1 cellular context compared by ENCODE assay signal in genomic region chr2:38665854-38666577, GRCh38.
TF ChIP-seq lines count a peak whose summit lies in the region.

Gene GALM, plus strand, starts transcription at chr2:38666114. Its CDS starts 48 bp downstream, at chr2:38666162.

TF ChIP-seq in K562, 482 proteins besides CTCF, POLR2A, EP300 and RAD21 (continued from another document and continues in another):
- TF ChIP-seq MGA (IDR thresholded peaks at IDR 0.05) (peak; percentile 63; the same call in 1 of the 2 replicates), ETV6 (IDR thresholded peaks at IDR 0.05; ENCODE audit: borderline replicate concordance in 1 of 2, low read depth in 2 of 2, low read length in 1 of 2) (peak in 1 of 2 experiments; percentile 23; a peak in 1 of 4 replicates), ETV6 (CRISPR knock-in tag; IDR thresholded peaks at IDR 0.05; ENCODE audit: borderline replicate concordance) (no peak), NFIX (CRISPR knock-in tag; IDR thresholded peaks at IDR 0.05; ENCODE audit: low read depth) (no peak), ZNF239 (CRISPR knock-in tag; IDR thresholded peaks at IDR 0.05) (0 out of 2 replicates have a peak, but pooled peaks have one; percentile 25), HDAC3 (IDR thresholded peaks at IDR 0.05; ENCODE audit: borderline replicate concordance, partially characterized antibody) (no peak), POLR3A (IDR thresholded peaks at IDR 0.05; ENCODE audit: borderline replicate concordance, extremely low read depth, insufficient read depth, insufficient read length) (no peak), ESRRA (IDR thresholded peaks at IDR 0.05; ENCODE audit: borderline replicate concordance, low read depth) (0 out of 2 replicates have a peak, but pooled peaks have one; percentile 12), ZNF282 (CRISPR knock-in tag; IDR thresholded peaks at IDR 0.05) (no peak), SIN3A (IDR thresholded peaks at IDR 0.05; ENCODE audit: borderline replicate concordance in 2 of 2, control insufficient read depth in 1 of 2, low read depth in 2 of 2, low read length in 2 of 2) (no peak; a peak in 1 of 4 replicates), SMAD4 (CRISPR knock-in tag; conservative IDR thresholded peaks at IDR 0.05) (peak; percentile 49; the same call in 1 of the 2 replicates), PTRF (tag; IDR thresholded peaks at IDR 0.05) (no peak), NEUROD1 (IDR thresholded peaks at IDR 0.05; ENCODE audit: borderline replicate concordance, low read depth, low read length, partially characterized antibody) (peak; percentile 31), HNRNPH1 (optimal IDR thresholded peaks at IDR 0.05; ENCODE audit: low read depth, low read length) (no peak), DNMT1 (IDR thresholded peaks at IDR 0.05) (no peak), TFAP4 (CRISPR knock-in tag; IDR thresholded peaks at IDR 0.05; ENCODE audit: borderline replicate concordance) (peak; percentile 37; the same call in 1 of the 2 replicates), NCOA2 (IDR thresholded peaks at IDR 0.05; ENCODE audit: partially characterized antibody in 2 of 2) (no peak), MTA2 (IDR thresholded peaks at IDR 0.05; ENCODE audit: low read depth) (no peak), JUN (IDR thresholded peaks at IDR 0.05; ENCODE audit: borderline replicate concordance, low read depth, low read length) (no peak), JUN (CRISPR knock-in tag; IDR thresholded peaks at IDR 0.05; ENCODE audit: borderline replicate concordance) (no peak), SP2 (IDR thresholded peaks at IDR 0.05; ENCODE audit: extremely low read depth, low read depth, low read length, poor library complexity, severe bottlenecking) (no peak), JUND (IDR thresholded peaks at IDR 0.05; ENCODE audit: borderline replicate concordance, low read depth, low read length) (peak; percentile 51; the same call in 1 of the 2 replicates), JUND (tag; IDR thresholded peaks at IDR 0.05; ENCODE audit: borderline replicate concordance, low read depth, low read length) (no peak; the same call in 2 of the 3 replicates), MAZ (CRISPR knock-in tag; conservative IDR thresholded peaks at IDR 0.05 in 1 of 2, IDR thresholded peaks at IDR 0.05 in 1 of 2) (peak; percentile 28 to 47; a peak in 2 of 4 replicates), NR2F6 (CRISPR knock-in tag; IDR thresholded peaks at IDR 0.05) (no peak), ZSCAN32 (CRISPR knock-in tag; IDR thresholded peaks at IDR 0.05) (no peak), NR1H2 (CRISPR knock-in tag; IDR thresholded peaks at IDR 0.05) (0 out of 2 replicates have a peak, but pooled peaks have one; percentile 42), CSDE1 (IDR thresholded peaks at IDR 0.05) (no peak), GABPB1 (CRISPR knock-in tag; IDR thresholded peaks at IDR 0.05) (peak; percentile 21; the same call in 1 of the 2 replicates), ZNF143 (CRISPR knock-in tag; IDR thresholded peaks at IDR 0.05) (peak; percentile 93), MXD1 (CRISPR knock-in tag; IDR thresholded peaks at IDR 0.05; ENCODE audit: borderline replicate concordance, poor library complexity, severe bottlenecking) (no peak), PCBP1 (IDR thresholded peaks at IDR 0.05; ENCODE audit: low read depth, low read length, poor library complexity, severe bottlenecking) (no peak), MAX (CRISPR knock-in tag; IDR thresholded peaks at IDR 0.05) (0 out of 2 replicates have a peak, but pooled peaks have one; percentile 9), ZNF277 (CRISPR knock-in tag; IDR thresholded peaks at IDR 0.05; ENCODE audit: borderline replicate concordance) (no peak), ZNF354B (CRISPR knock-in tag; IDR thresholded peaks at IDR 0.05) (no peak), ESRRB (CRISPR knock-in tag; IDR thresholded peaks at IDR 0.05; ENCODE audit: borderline replicate concordance) (no peak), NRF1 (conservative IDR thresholded peaks at IDR 0.05 in 1 of 2, IDR thresholded peaks at IDR 0.05 in 1 of 2) (0 out of 4 replicates have a peak, but pooled peaks have one; percentile 22 to 38), ZNF217 (CRISPR knock-in tag; IDR thresholded peaks at IDR 0.05) (no peak), KLF6 (CRISPR knock-in tag; IDR thresholded peaks at IDR 0.05; ENCODE audit: borderline replicate concordance) (no peak), NBN (IDR thresholded peaks at IDR 0.05; ENCODE audit: low read depth) (no peak; the same call in 1 of the 2 replicates), ZNF311 (CRISPR knock-in tag; IDR thresholded peaks at IDR 0.05) (no peak), POLR3G (IDR thresholded peaks at IDR 0.05; ENCODE audit: extremely low read depth, insufficient read length, insufficient replicate concordance) (no peak), ZNF696 (CRISPR knock-in tag; conservative IDR thresholded peaks at IDR 0.05) (no peak), RBFOX2 (IDR thresholded peaks at IDR 0.05; ENCODE audit: low read depth, low read length) (peak; percentile 77), MNT (conservative IDR thresholded peaks at IDR 0.05) (peak in 1 of 2 experiments; percentile 70; a peak in 2 of 4 replicates), ZBTB7A (IDR thresholded peaks at IDR 0.05; ENCODE audit: borderline replicate concordance, control insufficient read depth, low read depth, low read length) (no peak), ZNF79 (CRISPR knock-in tag; IDR thresholded peaks at IDR 0.05; ENCODE audit: low read depth) (no peak), YBX1 (IDR thresholded peaks at IDR 0.05) (no peak), BACH1 (tag; IDR thresholded peaks at IDR 0.05) (peak; percentile 74; the same call in 1 of the 2 replicates), BRD4 (IDR thresholded peaks at IDR 0.05) (no peak)
